In the genomic region with DNA sequence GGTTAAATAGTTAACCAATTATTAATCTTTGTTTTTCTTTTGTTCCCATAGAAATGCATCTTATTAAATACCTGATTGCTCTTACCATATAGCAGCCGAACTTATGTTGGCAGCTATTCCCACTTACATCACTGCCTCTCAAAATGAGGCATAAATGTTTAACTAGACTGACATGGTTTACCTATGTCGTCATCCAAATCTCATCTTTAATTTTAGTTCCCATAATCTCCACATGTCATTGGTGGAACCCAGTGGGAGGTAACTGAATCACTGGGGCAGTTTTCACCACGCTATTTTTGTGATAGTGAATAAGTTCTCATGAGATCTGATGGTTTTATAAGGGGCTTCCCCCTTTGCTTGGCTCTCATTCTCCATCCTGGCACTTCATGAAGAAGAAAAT, we compare ENCODE assay signal across 18 cellular contexts.
A peak's percentile ranks its signal among the peaks of the same experiment; 100 is the strongest.
DNase-seq lines count a peak whose midpoint lies in the region; ATAC-seq and TF ChIP-seq lines count a peak whose summit lies in the region.
"Had no signal": no experiment of that assay in that cellular context is flagged by ENCODE, and none has a peak within 500 bp of the region (broad histone marks: within the 10 kb centered on the region; RNA-seq: fewer than 3 reads in every experiment).

No MANE protein-coding gene starts in this region.

- CTCF ChIA-PET in activated B cell treated with CpG ODN at 0.5 μM for 24 hours (lab: Charles Lee) = no interaction called here

- H4K20me1 ChIP-seq in GM23338 (replicated peaks; ENCODE audit: insufficient read depth) = no peaks in the 10 kb centered on the region
- H4K20me1 ChIP-seq: BLaER1 had no signal

- no peaks in the 10 kb centered on the region for H3F3A ChIP-seq in GM23338 (replicated peaks; ENCODE audit: low read depth)

- peaks cover 2% of the 10 kb centered on the region for H3K36me3 Mint-ChIP-seq in activated B cell treated with CpG ODN at 0.5 μM for 24 hours (ENCODE audit: low read depth)
- peaks cover 10% of the 10 kb centered on the region for H3K36me3 Mint-ChIP-seq in nephron (ENCODE audit: low read depth)
- peaks cover 9% of the 10 kb centered on the region for H3K36me3 Mint-ChIP-seq in endothelial cell (ENCODE audit: low read depth, unreplicated experiment)
- peaks cover 24% of the 10 kb centered on the region; the same call in 2 of the 3 replicates for H3K36me3 Mint-ChIP-seq in GM23338 (ENCODE audit: low read depth)

- no peak overlapping the region for H3K27ac ChIP-seq in GM23338 (ENCODE audit: low read depth)
- no peak overlapping the region for H3K27ac ChIP-seq in Peyer's patch
- H3K27ac ChIP-seq: BLaER1 had no signal

- POLR2A ChIA-PET in activated B cell treated with CpG ODN at 0.5 μM for 24 hours (lab: Charles Lee) = no interaction called here

- in situ Hi-C loops in Caki2 (cut with HindIII; ENCODE audit: low pct_unique_long_range_greater_than_20kb, low sequenced_read_pairs) = no loop called here

- H3K36me3 ChIP-seq in GM23338 (ENCODE audit: insufficient read depth) = 0 out of 2 replicates have a peak, but pooled peaks cover 2% of the 10 kb centered on the region
- no peaks in the 10 kb centered on the region for H3K36me3 ChIP-seq in Peyer's patch
- H3K36me3 ChIP-seq: BLaER1 had no signal

- peak; percentile 79 for DNase-seq in Caki2 (ENCODE audit: low read depth)
- DNase-seq in activated B cell treated with CpG ODN at 0.5 μM for 24 hours = no peak
- DNase-seq in kidney tubule cell (ENCODE audit: low spot score) = peak; percentile 96
- DNase-seq in endothelial cell (ENCODE audit: low spot score) = no peak
- no peak for DNase-seq in GM23338 (ENCODE audit: low spot score)
- no peak for DNase-seq in Peyer's patch
- DNase-seq: 8988T; AML-193; Caco-2; CD8-positive, alpha-beta memory T cell; DMS53; GF-D8; GOT3; H9 had no signal

- no peaks in the 10 kb centered on the region for H3K9me3 ChIP-seq in Peyer's patch

- no peak overlapping the region for H3K4me2 ChIP-seq in GM23338
- H3K4me2 ChIP-seq: BLaER1 had no signal

- H3K27me3 Mint-ChIP-seq in activated B cell treated with CpG ODN at 0.5 μM for 24 hours (no peaks in the 10 kb centered on the region), nephron (ENCODE audit: low read depth) (no peaks in the 10 kb centered on the region), endothelial cell (ENCODE audit: unreplicated experiment) (no peaks in the 10 kb centered on the region), GM23338 (ENCODE audit: insufficient read depth, low read depth, poor library complexity) (peaks cover 2% of the 10 kb centered on the region)
- H3K27me3 Mint-ChIP-seq: IgD-negative memory B cell had no signal

- no peak overlapping the region for H3K4me3 ChIP-seq in GM23338
- no peak overlapping the region for H3K4me3 ChIP-seq in Peyer's patch
- H3K4me3 ChIP-seq: BLaER1 had no signal

- H3K4me1 Mint-ChIP-seq in activated B cell treated with CpG ODN at 0.5 μM for 24 hours (peaks cover 10% of the 10 kb centered on the region), nephron (no peaks in the 10 kb centered on the region), endothelial cell (ENCODE audit: unreplicated experiment) (no peaks in the 10 kb centered on the region), GM23338 (no peaks in the 10 kb centered on the region)
- H3K4me1 Mint-ChIP-seq: CD8-positive, alpha-beta memory T cell; H9 had no signal

- intact Hi-C loops in activated B cell treated with CpG ODN at 0.5 μM for 24 hours (cut with micrococcal nuclease) = loop anchor here (5.0 kb wide), 1 partner anchor 45 kb away; no protein-coding TSS in a partner anchor

- ATAC-seq in activated B cell treated with CpG ODN at 0.5 μM for 24 hours (ENCODE audit: low read depth) (peak; percentile 56), GM23338 (no peak), HG03135 (IDR thresholded peaks at IDR 0.05; ENCODE audit: unreplicated experiment) (no peak)

- H3K27ac Mint-ChIP-seq in activated B cell treated with CpG ODN at 0.5 μM for 24 hours = no peak overlapping the region
- H3K27ac Mint-ChIP-seq in nephron = peak overlapping the region in 2 of 3 experiments; percentile 70 to 84
- no peak overlapping the region for H3K27ac Mint-ChIP-seq in endothelial cell (ENCODE audit: unreplicated experiment)
- H3K27ac Mint-ChIP-seq in GM23338 = no peak overlapping the region
- H3K27ac Mint-ChIP-seq: CD8-positive, alpha-beta memory T cell; H9 had no signal

- TF ChIP-seq CTCF in activated B cell treated with CpG ODN at 0.5 μM for 24 hours (IDR thresholded peaks at IDR 0.05) (no peak), nephron (IDR thresholded peaks at IDR 0.05; ENCODE audit: unreplicated experiment in 3 of 3) (no peak), endothelial cell (IDR thresholded peaks at IDR 0.05; ENCODE audit: unreplicated experiment) (no peak), GM23338 (conservative IDR thresholded peaks at IDR 0.05; ENCODE audit: low read depth in 2 of 2) (no peak), Peyer's patch (IDR thresholded peaks at IDR 0.05) (no peak)

- H3K4me1 ChIP-seq in GM23338 (ENCODE audit: insufficient read depth) (no peaks in the 10 kb centered on the region), Peyer's patch (no peaks in the 10 kb centered on the region)
- H3K4me1 ChIP-seq: BLaER1, Caco-2 had no signal

- H3K27me3 ChIP-seq in GM23338 (ENCODE audit: insufficient read depth) (no peaks in the 10 kb centered on the region), Peyer's patch (no peaks in the 10 kb centered on the region)
- H3K27me3 ChIP-seq: BLaER1 had no signal

- H3K9me3 Mint-ChIP-seq in activated B cell treated with CpG ODN at 0.5 μM for 24 hours (peaks cover 23% of the 10 kb centered on the region), nephron (peaks cover 23% of the 10 kb centered on the region), endothelial cell (ENCODE audit: unreplicated experiment) (peaks cover 6% of the 10 kb centered on the region), GM23338 (peaks cover 33% of the 10 kb centered on the region)

- H3K9me2 ChIP-seq in GM23338 (ENCODE audit: insufficient read depth) = peaks cover 8% of the 10 kb centered on the region; the same call in 1 of the 2 replicates

- H2AFZ ChIP-seq in GM23338 = no peak overlapping the region

- TF ChIP-seq POLR2A in Peyer's patch (IDR thresholded peaks at IDR 0.05) = no peak

- no peaks in the 10 kb centered on the region for H3K79me2 ChIP-seq in GM23338 (replicated peaks; ENCODE audit: insufficient read depth)

- H3K4me3 Mint-ChIP-seq in activated B cell treated with CpG ODN at 0.5 μM for 24 hours (no peak overlapping the region), nephron (no peak overlapping the region), endothelial cell (ENCODE audit: unreplicated experiment) (no peak overlapping the region), GM23338 (no peak overlapping the region)
- H3K4me3 Mint-ChIP-seq: CD8-positive, alpha-beta memory T cell; H9; IgD-negative memory B cell had no signal

TF ChIP-seq in GM23338, 12 proteins besides CTCF, POLR2A, EP300 and RAD21 (continues in another document):
- no peak for TF ChIP-seq ZNF114 (CRISPR knock-in tag; IDR thresholded peaks at IDR 0.05)

Comparison
In these comparisons a context has a peak if more than half of its experiments do, and no peak if none do; other contexts are left out.
1. DNase-seq: peak in Caki2 (single experiment) and kidney tubule cell (single experiment); none in activated B cell treated with CpG ODN at 0.5 μM for 24 hours (single experiment), endothelial cell (single experiment), GM23338 (single experiment) and Peyer's patch (0 of 3).
2. H3K27ac Mint-ChIP-seq: peak in nephron (2 of 3); none in activated B cell treated with CpG ODN at 0.5 μM for 24 hours (single experiment), endothelial cell (single experiment) and GM23338 (single experiment).